Comparison of ENCODE assay signal across 9 cellular contexts in the genomic region with DNA sequence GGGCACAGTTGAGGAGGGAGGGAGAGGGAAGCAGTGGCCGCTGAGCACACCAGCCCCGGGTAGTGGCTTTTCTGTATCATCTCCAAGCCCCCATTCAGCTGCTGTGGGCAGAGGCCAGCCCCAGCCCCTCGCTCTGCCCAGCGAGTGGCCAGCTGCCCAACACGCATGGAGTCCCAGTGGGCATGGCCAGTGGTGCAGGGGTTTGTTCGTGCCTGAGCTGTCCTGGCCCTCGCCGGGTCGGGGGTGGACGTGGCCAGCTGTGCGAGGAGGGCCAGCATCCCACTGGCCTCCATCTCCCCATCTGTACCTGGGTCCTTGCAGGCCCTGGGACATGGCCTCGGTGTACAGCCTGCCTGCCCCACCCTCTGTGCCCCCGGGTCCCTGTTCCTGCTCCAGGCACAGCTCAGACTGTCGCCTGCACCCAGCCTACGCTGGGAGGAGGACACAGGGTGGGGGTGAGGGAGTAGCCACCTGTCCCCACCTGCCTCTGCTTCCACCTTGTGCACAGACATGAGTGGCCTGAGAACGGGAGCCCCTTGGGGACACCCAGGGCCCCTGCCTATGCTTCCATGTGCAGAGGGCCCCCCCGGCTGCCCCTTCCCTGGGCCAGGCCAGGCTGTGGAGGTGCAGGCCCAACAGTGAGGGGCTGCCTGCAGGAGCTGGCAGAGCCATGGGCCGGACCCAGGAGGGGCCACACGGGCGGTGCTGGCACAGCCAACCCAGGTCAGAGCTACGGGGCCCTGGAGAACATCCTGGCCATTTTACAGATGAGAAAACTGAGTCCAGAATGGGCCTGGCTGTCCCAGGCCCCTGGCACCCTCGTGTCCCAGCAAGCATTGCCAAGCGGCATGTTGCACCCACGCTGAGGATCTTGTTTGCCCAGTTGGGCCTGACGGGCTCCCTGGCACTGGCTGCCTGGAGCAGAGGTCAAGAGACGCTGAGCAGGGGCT. TPM values are rescaled to one million over a fixed set of nuclear protein-coding genes. Genes with fewer than 3 reads are reported as not detected.
DNase-seq lines count a peak whose midpoint lies in the region; ATAC-seq, FAIRE-seq and TF ChIP-seq lines count a peak whose summit lies in the region.
"Had no signal": no experiment of that assay in that cellular context is flagged by ENCODE, and none has a peak within 500 bp of the region (broad histone marks: within the 10 kb centered on the region; RNA-seq: fewer than 3 reads in every experiment).

No MANE protein-coding gene starts in this region.

- no peaks in the 10 kb centered on the region for H3K27me3 Mint-ChIP-seq in CD8-positive, alpha-beta T cell (ENCODE audit: low read depth)

- POLR2A ChIA-PET in CD8-positive, alpha-beta T cell (lab: Charles Lee): interaction anchor here (1.5 kb wide), 2 partner anchors 28 to 30 kb away, joined by 4 read pairs; no protein-coding TSS in a partner anchor

- no peaks in the 10 kb centered on the region for H3K36me3 Mint-ChIP-seq in CD8-positive, alpha-beta T cell

- no peaks in the 10 kb centered on the region for H3K9me3 Mint-ChIP-seq in CD8-positive, alpha-beta T cell

- no peak for ATAC-seq in CD8-positive, alpha-beta T cell
- no peak for ATAC-seq in RWPE2 (ENCODE audit: low read depth)
- ATAC-seq in gastroesophageal sphincter: no peak

- H3K4me3 Mint-ChIP-seq in CD8-positive, alpha-beta T cell: peak overlapping the region; percentile 43

- FAIRE-seq in GM12891 (lab: Jason Lieb, UNC): no peak

- CTCF ChIA-PET in CD8-positive, alpha-beta T cell (lab: Charles Lee): interaction anchor here (0.7 to 1.8 kb wide), 4 partner anchors 9 to 102 kb away, joined by 3 to 4 read pairs (median 4); no protein-coding TSS in a partner anchor

- peak overlapping the region; percentile 17 for H3K4me3 ChIP-seq in CD8-positive, alpha-beta T cell (ENCODE audit: low read depth, low read length)
- H3K4me3 ChIP-seq in RWPE2 (ENCODE audit: severe bottlenecking): no peak overlapping the region
- H3K4me3 ChIP-seq in gastroesophageal sphincter: peak overlapping the region in 1 of 2 donors; percentile 12
- H3K4me3 ChIP-seq: adrenal gland had no signal

- H3K9me3 ChIP-seq in CD8-positive, alpha-beta T cell (ENCODE audit: low read length): no peaks in the 10 kb centered on the region
- H3K9me3 ChIP-seq in RWPE2 (ENCODE audit: severe bottlenecking) (no peaks in the 10 kb centered on the region), gastroesophageal sphincter (no peaks in the 10 kb centered on the region)
- H3K9me3 ChIP-seq: adrenal gland had no signal

- DNase-seq in CD8-positive, alpha-beta T cell: no peak
- DNase-seq in RWPE2 (ENCODE audit: low spot score): no peak
- peak; percentile 48 for DNase-seq in pons (ENCODE audit: low spot score)
- DNase-seq in GM12891 (ENCODE audit: insufficient read length, low spot score): no peak
- no peak for DNase-seq in ecto neural progenitor cell (ENCODE audit: low spot score)
- DNase-seq in NK-92 treated with Interleukin-12 subunit alpha and Interleukin-12 subunit beta, amount 100 ng/mL, for 24 hours (lab: John Stamatoyannopoulos, UW): no peak
- DNase-seq: adrenal gland had no signal

- H3K36me3 ChIP-seq in CD8-positive, alpha-beta T cell (ENCODE audit: insufficient read depth, low read length): no peaks in the 10 kb centered on the region
- H3K36me3 ChIP-seq in RWPE2 (ENCODE audit: low read depth) (peaks cover 72% of the 10 kb centered on the region), gastroesophageal sphincter (peaks cover 0 to 10% of the 10 kb centered on the region in 2 donors)
- H3K36me3 ChIP-seq: adrenal gland had no signal

- TF ChIP-seq EP300 in gastroesophageal sphincter (IDR thresholded peaks at IDR 0.05): no peak

- 100% methylated on average over 1 of the region's 26 CpGs; no CpG with 5 or more reads in 1 of the 2 donors for WGBS in gastroesophageal sphincter (ENCODE audit: low coverage in 1 of 2), 2 donors

- H3K27ac ChIP-seq in CD8-positive, alpha-beta T cell (ENCODE audit: low read depth, low read length): peak overlapping the region; percentile 78
- H3K27ac ChIP-seq in RWPE2 (ENCODE audit: poor library complexity, severe bottlenecking) (peak overlapping the region; percentile 65), gastroesophageal sphincter (peak overlapping the region in 3 of 4 donors; percentile 76 to 90 (median 89))
- H3K27ac ChIP-seq: VCaP had no signal

- no peak for TF ChIP-seq CTCF in CD8-positive, alpha-beta T cell (IDR thresholded peaks at IDR 0.05)
- TF ChIP-seq CTCF in RWPE2 (IDR thresholded peaks at IDR 0.05; ENCODE audit: poor library complexity, severe bottlenecking) (no peak), gastroesophageal sphincter (IDR thresholded peaks at IDR 0.05) (no peak)

- H3K27me3 ChIP-seq in CD8-positive, alpha-beta T cell (ENCODE audit: insufficient read depth, low read length): no peaks in the 10 kb centered on the region
- H3K27me3 ChIP-seq in RWPE2 (ENCODE audit: insufficient read depth, poor library complexity, severe bottlenecking): no peaks in the 10 kb centered on the region
- H3K27me3 ChIP-seq in gastroesophageal sphincter: no peaks in the 10 kb centered on the region
- H3K27me3 ChIP-seq: adrenal gland had no signal

- peaks cover 45% of the 10 kb centered on the region for H3K4me1 Mint-ChIP-seq in CD8-positive, alpha-beta T cell (ENCODE audit: low read depth)

- intact Hi-C loops in CD8-positive, alpha-beta T cell (cut with DNase I, micrococcal nuclease): loop anchor here in 1 of 2 experiments (2.0 kb wide), 1 partner anchor 15 kb away; no protein-coding TSS in a partner anchor

- H3K27ac Mint-ChIP-seq in CD8-positive, alpha-beta T cell: peak overlapping the region; percentile 94

- H3K4me1 ChIP-seq in CD8-positive, alpha-beta T cell (ENCODE audit: insufficient read depth, low read length): peaks cover 67% of the 10 kb centered on the region
- peaks cover 31% of the 10 kb centered on the region for H3K4me1 ChIP-seq in RWPE2 (ENCODE audit: insufficient read depth, poor library complexity, severe bottlenecking)
- peaks cover 1 to 96% (median 85%) of the 10 kb centered on the region in 3 donors for H3K4me1 ChIP-seq in gastroesophageal sphincter

- TF ChIP-seq POLR2A in gastroesophageal sphincter (IDR thresholded peaks at IDR 0.05) (no peak), GM12891 (IDR thresholded peaks at IDR 0.05; ENCODE audit: low read depth, low read length) (no peak)

TF ChIP-seq in GM12891, 5 proteins besides CTCF, POLR2A, EP300 and RAD21:
- TF ChIP-seq POLR2AphosphoS5 (IDR thresholded peaks at IDR 0.05; ENCODE audit: low read depth, low read length) (no peak), TAF1 (IDR thresholded peaks at IDR 0.05; ENCODE audit: low read depth, low read length) (no peak), PAX5 (IDR thresholded peaks at IDR 0.05; ENCODE audit: insufficient read depth, low read length, severe bottlenecking) (no peak), POU2F2 (IDR thresholded peaks at IDR 0.05; ENCODE audit: low read depth, low read length) (no peak), SPI1 (IDR thresholded peaks at IDR 0.05; ENCODE audit: low read depth, low read length) (no peak)

RNA-seq across cellular contexts. Expression of gene INF2, which starts 4.3 kb away (rescaled TPM):
- total RNA-seq in CD8-positive, alpha-beta T cell: 10 to 100 TPM; 42.2 to 49.1 TPM
- 100 to 1,000 TPM in 1 of 4 donors, 10 to 100 TPM in 3; 44.6 to 102 (median 64.7) TPM for total RNA-seq in gastroesophageal sphincter
- polyA plus RNA-seq in GM12891 (2012; ENCODE audit: low read depth, missing spikeins): 15.6 TPM

RNA-seq across cellular contexts. Expression of gene ADSS1, which starts 30.3 kb away (rescaled TPM):
- 1 to 10 TPM; 2.4 to 3.5 TPM for total RNA-seq in CD8-positive, alpha-beta T cell
- 10 to 100 TPM in 2 of 4 donors, 1 to 10 TPM in 2; 5.1 to 32.2 (median 8.8) TPM for total RNA-seq in gastroesophageal sphincter
- polyA plus RNA-seq in GM12891 (2012; ENCODE audit: low read depth, missing spikeins): 0.21 TPM

RNA-seq across cellular contexts. Expression of gene SIVA1, which starts 59.2 kb away (rescaled TPM):
- 100 to 1,000 TPM; 104 to 115 TPM for total RNA-seq in CD8-positive, alpha-beta T cell
- total RNA-seq in gastroesophageal sphincter: 100 to 1,000 TPM; 188 to 513 (median 363) TPM
- polyA plus RNA-seq in GM12891 (2012; ENCODE audit: low read depth, missing spikeins): 76.5 TPM
